ENCODE assay signal across 24 cellular contexts in genomic region chr5:9604416-9604815, GRCh38. TPM values are rescaled to one million over a fixed set of nuclear protein-coding genes. Genes with fewer than 3 reads are reported as not detected.
"Had no signal": no experiment of that assay in that cellular context is flagged by ENCODE, and none has a peak within 500 bp of the region (broad histone marks: within the 10 kb centered on the region; RNA-seq: fewer than 3 reads in every experiment).

No MANE protein-coding gene starts in this region.

- ATAC-seq: activated CD8-positive, alpha-beta T cell treated with anti-CD3 and anti-CD28 coated beads for 36 hours; activated T-helper 17 cell treated with anti-CD3 and anti-CD28 coated beads, Interleukin-2, amount 50 U/mL, for 72 hours; gastrocnemius medialis; heart left ventricle; natural killer cell; pancreas; sciatic nerve had no signal

- H3K4me1 Mint-ChIP-seq: activated T-helper 17 cell treated with anti-CD3 and anti-CD28 coated beads, Interleukin-2, amount 50 U/mL, for 72 hours; central memory CD8-positive, alpha-beta T cell; natural killer cell had no signal

- H3K27ac Mint-ChIP-seq: activated CD8-positive, alpha-beta T cell treated with anti-CD3 and anti-CD28 coated beads for 36 hours; activated naive CD4-positive, alpha-beta T cell treated with anti-CD3 and anti-CD28 coated beads for 36 hours; activated T-helper 17 cell treated with anti-CD3 and anti-CD28 coated beads, Interleukin-2, amount 50 U/mL, for 72 hours; natural killer cell had no signal

- FAIRE-seq: endometrium, pancreas had no signal

- H3K9me3 Mint-ChIP-seq: activated CD8-positive, alpha-beta T cell treated with anti-CD3 and anti-CD28 coated beads for 36 hours had no signal

- H3K36me3 Mint-ChIP-seq: natural killer cell had no signal

- H3K4me3 Mint-ChIP-seq: activated CD8-positive, alpha-beta T cell treated with anti-CD3 and anti-CD28 coated beads for 36 hours; activated naive CD4-positive, alpha-beta T cell treated with anti-CD3 and anti-CD28 coated beads for 36 hours; activated T-helper 17 cell treated with anti-CD3 and anti-CD28 coated beads, Interleukin-2, amount 50 U/mL, for 72 hours; central memory CD8-positive, alpha-beta T cell; natural killer cell had no signal

- H3K27me3 Mint-ChIP-seq: activated CD8-positive, alpha-beta T cell treated with anti-CD3 and anti-CD28 coated beads for 36 hours; activated T-helper 17 cell treated with anti-CD3 and anti-CD28 coated beads, Interleukin-2, amount 50 U/mL, for 72 hours; central memory CD8-positive, alpha-beta T cell had no signal

- DNase-seq: activated CD4-positive, alpha-beta T cell treated with anti-CD3 and anti-CD28 coated beads for 48 hours; activated CD4-positive, CD25-positive, alpha-beta regulatory T cell; activated CD8-positive, alpha-beta T cell treated with anti-CD3 and anti-CD28 coated beads for 36 hours; activated naive CD4-positive, alpha-beta T cell treated with anti-CD3 and anti-CD28 coated beads for 36 hours; activated T-cell treated with anti-CD3 and anti-CD28 coated beads, Interleukin-2, amount 50 U/mL, for 1 hour; anterior cingulate cortex; brain microvascular endothelial cell; erythroblast; gastrocnemius medialis; heart left ventricle; natural killer cell; pancreas; stimulated activated CD4-positive, alpha-beta T cell treated with anti-CD3 and anti-CD28 coated beads, Interleukin-4, amount 100 ng/mL, for 1 hour; stomach; T-helper 9 cell; trophoblast cell had no signal

RNA-seq across cellular contexts. Expression of gene TAS2R1, which starts 25.7 kb away (rescaled TPM):
- total RNA-seq: activated CD8-positive, alpha-beta T cell treated with anti-CD3 and anti-CD28 coated beads for 36 hours; activated naive CD4-positive, alpha-beta T cell treated with anti-CD3 and anti-CD28 coated beads for 36 hours; activated T-helper 17 cell treated with anti-CD3 and anti-CD28 coated beads, Interleukin-2, amount 50 U/mL, for 72 hours; gastrocnemius medialis; heart left ventricle; lower leg skin; mesenteric fat pad; natural killer cell; pancreas; sciatic nerve; smooth muscle cell; stomach; temporal lobe had no signal
- polyA plus RNA-seq: heart left ventricle, pancreas, stomach had no signal

RNA-seq across cellular contexts. Expression of gene SEMA5A, which starts 58.5 kb away (rescaled TPM):
- total RNA-seq: activated CD8-positive, alpha-beta T cell treated with anti-CD3 and anti-CD28 coated beads for 36 hours; activated naive CD4-positive, alpha-beta T cell treated with anti-CD3 and anti-CD28 coated beads for 36 hours; activated T-helper 17 cell treated with anti-CD3 and anti-CD28 coated beads, Interleukin-2, amount 50 U/mL, for 72 hours had no signal
